In the genomic region with DNA sequence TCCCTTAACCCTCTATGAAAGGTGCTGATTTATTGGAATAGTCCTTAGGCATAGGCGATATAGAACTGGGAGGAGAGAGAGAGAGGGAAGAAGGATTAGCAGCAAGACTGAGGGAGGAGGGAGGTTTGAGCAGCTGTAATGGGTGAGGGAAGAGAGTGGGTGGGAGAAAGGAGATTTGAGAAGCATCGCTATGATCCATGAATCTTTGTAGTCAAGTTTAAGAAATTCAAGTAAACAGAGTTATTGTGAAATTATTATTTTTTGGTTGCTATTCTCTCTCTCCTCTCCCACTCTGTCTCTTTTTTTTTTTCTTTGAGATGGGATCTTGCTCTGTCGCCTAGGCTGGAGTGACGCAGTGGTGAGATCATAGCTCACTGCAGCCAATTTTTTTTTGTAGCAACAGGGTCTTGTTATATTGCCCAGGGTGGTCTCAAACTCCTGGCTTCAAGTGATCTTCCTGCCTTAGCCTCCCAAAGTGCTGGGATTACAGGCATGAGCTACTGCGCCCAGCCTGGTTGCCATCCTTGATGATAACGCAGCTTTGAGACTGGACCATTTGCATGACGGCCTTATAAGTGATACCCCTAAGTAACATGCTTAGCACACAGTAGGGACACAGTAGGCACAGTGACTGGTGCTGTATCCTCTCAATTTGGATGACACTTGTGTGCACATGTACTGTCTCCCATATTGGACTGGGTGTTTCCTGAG, we compare ENCODE assay signal across 17 cellular contexts. TPM values are rescaled to one million over a fixed set of nuclear protein-coding genes. Genes with fewer than 3 reads are reported as not detected.
DNase-seq lines count a peak whose midpoint lies in the region; ATAC-seq and TF ChIP-seq lines count a peak whose summit lies in the region.
"Had no signal": no experiment of that assay in that cellular context is flagged by ENCODE, and none has a peak within 500 bp of the region (broad histone marks: within the 10 kb centered on the region; RNA-seq: fewer than 3 reads in every experiment).

No MANE protein-coding gene starts in this region.

- H3K36me3 Mint-ChIP-seq in stimulated activated effector memory CD8-positive, alpha-beta T cell treated with anti-CD3 and anti-CD28 coated beads, Interleukin-12 subunit alpha, Interleukin-12 subunit beta, amount 100 ng/mL, for 72 hours = peaks cover 7% of the 10 kb centered on the region

- ATAC-seq in sciatic nerve = no peak
- no peak for ATAC-seq in GM18519 (IDR thresholded peaks at IDR 0.05; ENCODE audit: low FRiP score, unreplicated experiment)
- no peak for ATAC-seq in stimulated activated effector memory CD8-positive, alpha-beta T cell treated with anti-CD3 and anti-CD28 coated beads, Interleukin-12 subunit alpha, Interleukin-12 subunit beta, amount 100 ng/mL, for 72 hours
- ATAC-seq: HepG2 had no signal

- H3K4me1 Mint-ChIP-seq in stimulated activated effector memory CD8-positive, alpha-beta T cell treated with anti-CD3 and anti-CD28 coated beads, Interleukin-12 subunit alpha, Interleukin-12 subunit beta, amount 100 ng/mL, for 72 hours = peaks cover 31% of the 10 kb centered on the region

- no peaks in the 10 kb centered on the region for H3K9me3 ChIP-seq in Peyer's patch
- peaks cover 0 to 10% (median 4%) of the 10 kb centered on the region in 4 donors for H3K9me3 ChIP-seq in esophagus muscularis mucosa
- H3K9me3 ChIP-seq: upper lobe of left lung had no signal

- WGBS in esophagus muscularis mucosa = 88% methylated on average over 7 of the region's 7 CpGs

- TF ChIP-seq POLR2A in Peyer's patch (IDR thresholded peaks at IDR 0.05) (no peak), esophagus muscularis mucosa (IDR thresholded peaks at IDR 0.05; ENCODE audit: low read depth) (no peak)

- H3K27me3 ChIP-seq in ACC112 (ENCODE audit: insufficient read depth, low read length) = no peaks in the 10 kb centered on the region
- no peaks in the 10 kb centered on the region for H3K27me3 ChIP-seq in Peyer's patch
- no peaks in the 10 kb centered on the region for H3K27me3 ChIP-seq in esophagus muscularis mucosa
- H3K27me3 ChIP-seq: upper lobe of left lung had no signal

- DNase-seq in Peyer's patch = peak in 2 of 3 donors; percentile 6 to 18
- DNase-seq in esophagus muscularis mucosa (ENCODE audit: extremely low spot score) = no peak
- DNase-seq in sciatic nerve (ENCODE audit: low spot score) = peak; percentile 41
- DNase-seq in HuH-7 (ENCODE audit: low spot score) = no peak
- DNase-seq in islet precursor cell = no peak
- no peak for DNase-seq in stimulated activated effector memory CD8-positive, alpha-beta T cell treated with anti-CD3 and anti-CD28 coated beads, Interleukin-12 subunit alpha, Interleukin-12 subunit beta, amount 100 ng/mL, for 72 hours (ENCODE audit: low spot score in 2 of 2)
- DNase-seq: AML-193; amygdala; glutamatergic neuron; NCI-H1436; NCI-H524 treated with DMSO at 0.1 percent for 48 hours; Right ventricle myocardium superior; stimulated activated CD4-positive, alpha-beta T cell treated with anti-CD3 and anti-CD28 coated beads, Interleukin-12 subunit alpha, Interleukin-12 subunit beta, amount 100 ng/mL, for 4 hours; upper lobe of left lung had no signal

- no peak for TF ChIP-seq CTCF in Peyer's patch (IDR thresholded peaks at IDR 0.05)
- no peak for TF ChIP-seq CTCF in esophagus muscularis mucosa (IDR thresholded peaks at IDR 0.05)

- H2AFZ ChIP-seq in ACC112 (ENCODE audit: low read length, unreplicated experiment) = no peak overlapping the region

- intact Hi-C loops in esophagus muscularis mucosa (cut with DNase I) = no loop called here
- intact Hi-C loops in sciatic nerve (cut with DNase I) = no loop called here

- H3K4me3 ChIP-seq in ACC112 (ENCODE audit: low read depth, low read length) (no peak overlapping the region), Peyer's patch (no peak overlapping the region), esophagus muscularis mucosa (no peak overlapping the region)
- H3K4me3 ChIP-seq: upper lobe of left lung had no signal

- H3K27ac Mint-ChIP-seq in stimulated activated effector memory CD8-positive, alpha-beta T cell treated with anti-CD3 and anti-CD28 coated beads, Interleukin-12 subunit alpha, Interleukin-12 subunit beta, amount 100 ng/mL, for 72 hours = no peak overlapping the region

- H3K36me3 ChIP-seq in ACC112 (ENCODE audit: insufficient read depth, low read length) (peaks cover 8% of the 10 kb centered on the region; the same call in 1 of the 2 replicates), Peyer's patch (no peaks in the 10 kb centered on the region), esophagus muscularis mucosa (no peaks in the 10 kb centered on the region)
- H3K36me3 ChIP-seq: upper lobe of left lung had no signal

- H3K4me1 ChIP-seq in ACC112 (ENCODE audit: control insufficient read depth, insufficient read depth, low read length, unreplicated experiment) = peaks cover 37% of the 10 kb centered on the region
- H3K4me1 ChIP-seq in Peyer's patch = no peaks in the 10 kb centered on the region
- H3K4me1 ChIP-seq in esophagus muscularis mucosa = peaks cover 0 to 7% (median 0%) of the 10 kb centered on the region in 4 donors

- no peaks in the 10 kb centered on the region for H3K79me2 ChIP-seq in ACC112 (ENCODE audit: control insufficient read depth, insufficient read depth, low read length, unreplicated experiment)

- H3K27ac ChIP-seq in ACC112 (ENCODE audit: low read depth, low read length) = peak overlapping the region; percentile 91
- peak overlapping the region in 1 of 4 donors; percentile 30 for H3K27ac ChIP-seq in Peyer's patch
- peak overlapping the region; percentile 13 to 58 (median 58) for H3K27ac ChIP-seq in esophagus muscularis mucosa (replicated peaks in 1 of 4)
- H3K27ac ChIP-seq: upper lobe of left lung had no signal

- TF ChIP-seq EP300 in esophagus muscularis mucosa (IDR thresholded peaks at IDR 0.05) = no peak

- H3K4me3 Mint-ChIP-seq in stimulated activated effector memory CD8-positive, alpha-beta T cell treated with anti-CD3 and anti-CD28 coated beads, Interleukin-12 subunit alpha, Interleukin-12 subunit beta, amount 100 ng/mL, for 72 hours = no peak overlapping the region

- H3K9me3 Mint-ChIP-seq in stimulated activated effector memory CD8-positive, alpha-beta T cell treated with anti-CD3 and anti-CD28 coated beads, Interleukin-12 subunit alpha, Interleukin-12 subunit beta, amount 100 ng/mL, for 72 hours = peaks cover 9% of the 10 kb centered on the region

RNA-seq across cellular contexts. Expression of a gene that starts 21.0 kb away (rescaled TPM):
- 1 to 10 TPM in 3 of 4 donors, under 1 TPM in 1; 0.54 to 2.5 (median 1.7) TPM for total RNA-seq in Peyer's patch
- total RNA-seq in esophagus muscularis mucosa = not detected
- 0.36 TPM for total RNA-seq in sciatic nerve
- total RNA-seq: Right ventricle myocardium superior had no signal

RNA-seq across cellular contexts. Expression of a gene that starts 42.9 kb away (rescaled TPM):
- total RNA-seq in Peyer's patch (10 to 100 TPM in 1 of 4 donors, 1 to 10 TPM in 1, not detected in 2; 3.1 to 22.3 TPM), esophagus muscularis mucosa (under 1 TPM in 1 of 4 donors, not detected in 3; 0.33 TPM), sciatic nerve (1.4 TPM)
- total RNA-seq: Right ventricle myocardium superior had no signal

Comparison
In these comparisons a context has a peak if more than half of its experiments do, and no peak if none do; other contexts are left out.
1. DNase-seq: peak in Peyer's patch (2 of 3) and sciatic nerve (single experiment); none in esophagus muscularis mucosa (single experiment), HuH-7 (single experiment), islet precursor cell (single experiment) and stimulated activated effector memory CD8-positive, alpha-beta T cell treated with anti-CD3 and anti-CD28 coated beads, Interleukin-12 subunit alpha, Interleukin-12 subunit beta, amount 100 ng/mL, for 72 hours (0 of 2).